Comparison of ENCODE assay signal across 13 cellular contexts in genomic region chr11:73520358-73521061, GRCh38.
DNase-seq lines count a peak whose midpoint lies in the region; ATAC-seq and TF ChIP-seq lines count a peak whose summit lies in the region.
"Had no signal": no experiment of that assay in that cellular context is flagged by ENCODE, and none has a peak within 500 bp of the region (broad histone marks: within the 10 kb centered on the region; RNA-seq: fewer than 3 reads in every experiment).

No MANE protein-coding gene starts in this region.

- no peaks in the 10 kb centered on the region for H3K27me3 Mint-ChIP-seq in activated CD8-positive, alpha-beta memory T cell treated with anti-CD3 and anti-CD28 coated beads, Interleukin-2, amount 10 ng/mL, durations not matched to agents 7 days and 5 days
- H3K27me3 Mint-ChIP-seq in activated naive CD8-positive, alpha-beta T cell: no peaks in the 10 kb centered on the region
- H3K27me3 Mint-ChIP-seq in T-cell: no peaks in the 10 kb centered on the region

- H3F3A ChIP-seq in smooth muscle cell (ENCODE audit: low read depth): no peaks in the 10 kb centered on the region

- CTCF ChIA-PET in activated CD8-positive, alpha-beta memory T cell treated with anti-CD3 and anti-CD28 coated beads, Interleukin-2, amount 10 ng/mL, durations not matched to agents 7 days and 5 days (lab: Charles Lee): interaction anchor here (0.6 to 0.9 kb wide), 2 partner anchors 61 to 140 kb away, joined by 3 to 4 read pairs; no protein-coding TSS in a partner anchor
- CTCF ChIA-PET in T-cell (lab: Charles Lee): interaction anchor here in 1 of 2 donors (0.7 kb wide), 1 partner anchor 755 kb away, joined by 3 read pairs; no protein-coding TSS in a partner anchor

- POLR2A ChIA-PET in T-cell (lab: Charles Lee): interaction anchor here in 1 of 2 donors (0.6 to 1.0 kb wide), 2 partner anchors 8 to 145 kb away, joined by 3 read pairs; no protein-coding TSS in a partner anchor

- WGBS in smooth muscle cell (ENCODE audit: low lambda C conversion rate): 84% methylated on average over 2 of the region's 2 CpGs

- H3K27ac ChIP-seq in smooth muscle cell (ENCODE audit: low read depth): peak overlapping the region; percentile 40
- H3K27ac ChIP-seq: colonic mucosa, heart right ventricle had no signal

- H2AFZ ChIP-seq in smooth muscle cell (ENCODE audit: low read depth): no peak overlapping the region

- no peak for TF ChIP-seq CTCF in smooth muscle cell (IDR thresholded peaks at IDR 0.05; ENCODE audit: borderline replicate concordance, insufficient read depth, poor library complexity, severe bottlenecking)

- peaks cover 12% of the 10 kb centered on the region for H3K4me1 ChIP-seq in smooth muscle cell (ENCODE audit: low read depth)
- H3K4me1 ChIP-seq: colonic mucosa had no signal

- H3K4me2 ChIP-seq in smooth muscle cell: no peak overlapping the region

- peak; percentile 33 for ATAC-seq in activated CD8-positive, alpha-beta memory T cell treated with anti-CD3 and anti-CD28 coated beads, Interleukin-2, amount 10 ng/mL, durations not matched to agents 7 days and 5 days
- no peak for ATAC-seq in GM19023 (IDR thresholded peaks at IDR 0.05; ENCODE audit: unreplicated experiment)
- ATAC-seq in T-cell (replicated peaks in 1 of 4): no peak
- no peak for ATAC-seq in HG02623 (IDR thresholded peaks at IDR 0.05; ENCODE audit: unreplicated experiment)
- ATAC-seq: heart right ventricle had no signal

- H3K9ac ChIP-seq in smooth muscle cell (ENCODE audit: low read depth): no peak overlapping the region

- peaks cover 49% of the 10 kb centered on the region for H3K79me2 ChIP-seq in smooth muscle cell (ENCODE audit: low read depth)

- H3K4me1 Mint-ChIP-seq in activated CD8-positive, alpha-beta memory T cell treated with anti-CD3 and anti-CD28 coated beads, Interleukin-2, amount 10 ng/mL, durations not matched to agents 7 days and 5 days: peaks cover 21% of the 10 kb centered on the region
- peaks cover 26% of the 10 kb centered on the region for H3K4me1 Mint-ChIP-seq in activated naive CD8-positive, alpha-beta T cell (ENCODE audit: low read depth)
- peaks cover 27 to 36% (median 30%) of the 10 kb centered on the region in 3 donors for H3K4me1 Mint-ChIP-seq in T-cell

- H4K20me1 ChIP-seq in smooth muscle cell (ENCODE audit: low read depth): peaks cover 91% of the 10 kb centered on the region

- peak overlapping the region; percentile 61 for H3K27ac Mint-ChIP-seq in activated CD8-positive, alpha-beta memory T cell treated with anti-CD3 and anti-CD28 coated beads, Interleukin-2, amount 10 ng/mL, durations not matched to agents 7 days and 5 days
- peak overlapping the region; percentile 35 for H3K27ac Mint-ChIP-seq in activated naive CD8-positive, alpha-beta T cell
- peak overlapping the region in 1 of 2 donors; percentile 31 for H3K27ac Mint-ChIP-seq in T-cell

- no peaks in the 10 kb centered on the region for H3K9me3 ChIP-seq in smooth muscle cell (replicated peaks; ENCODE audit: low read depth)
- H3K9me3 ChIP-seq: colonic mucosa, heart right ventricle had no signal

- no peak for DNase-seq in activated CD8-positive, alpha-beta memory T cell treated with anti-CD3 and anti-CD28 coated beads, Interleukin-2, amount 10 ng/mL, durations not matched to agents 7 days and 5 days
- no peak for DNase-seq in activated CD8-positive, alpha-beta memory T cell treated with anti-CD3 and anti-CD28 coated beads, Interleukin-2, amount 50 U/mL, for 48 hours
- DNase-seq in NCI-H1436 (lab: John Stamatoyannopoulos, UW) (peak; percentile 67), smooth muscle cell (lab: John Stamatoyannopoulos, UW; ENCODE audit: unreplicated experiment) (no peak), T-cell (no peak)
- DNase-seq: activated T-cell treated with anti-CD3 and anti-CD28 coated beads for 4 hours, colonic mucosa, heart right ventricle, midbrain, retina had no signal

- H3K4me3 ChIP-seq in smooth muscle cell: no peak overlapping the region
- H3K4me3 ChIP-seq: colonic mucosa, heart right ventricle had no signal

- H3K4me3 Mint-ChIP-seq in activated CD8-positive, alpha-beta memory T cell treated with anti-CD3 and anti-CD28 coated beads, Interleukin-2, amount 10 ng/mL, durations not matched to agents 7 days and 5 days: no peak overlapping the region
- peak overlapping the region; percentile 4 for H3K4me3 Mint-ChIP-seq in activated naive CD8-positive, alpha-beta T cell
- H3K4me3 Mint-ChIP-seq in T-cell: no peak overlapping the region

- H3K27me3 ChIP-seq in smooth muscle cell (ENCODE audit: low read depth): no peaks in the 10 kb centered on the region
- H3K27me3 ChIP-seq: colonic mucosa, heart right ventricle had no signal

- H3K9me3 Mint-ChIP-seq in activated CD8-positive, alpha-beta memory T cell treated with anti-CD3 and anti-CD28 coated beads, Interleukin-2, amount 10 ng/mL, durations not matched to agents 7 days and 5 days (ENCODE audit: low read depth): peaks cover 2% of the 10 kb centered on the region
- H3K9me3 Mint-ChIP-seq in activated naive CD8-positive, alpha-beta T cell (ENCODE audit: low read depth): no peaks in the 10 kb centered on the region
- no peaks in the 10 kb centered on the region for H3K9me3 Mint-ChIP-seq in T-cell

- peaks cover 6% of the 10 kb centered on the region for H3K36me3 Mint-ChIP-seq in activated CD8-positive, alpha-beta memory T cell treated with anti-CD3 and anti-CD28 coated beads, Interleukin-2, amount 10 ng/mL, durations not matched to agents 7 days and 5 days
- H3K36me3 Mint-ChIP-seq in activated naive CD8-positive, alpha-beta T cell: peaks cover 18% of the 10 kb centered on the region
- peaks cover 9% of the 10 kb centered on the region for H3K36me3 Mint-ChIP-seq in T-cell

- H3K36me3 ChIP-seq in smooth muscle cell (ENCODE audit: low read depth): no peaks in the 10 kb centered on the region
- H3K36me3 ChIP-seq: colonic mucosa, heart right ventricle had no signal
